8 cellular contexts compared by ENCODE assay signal in genomic region chr18:47151457-47151856, GRCh38. TPM values are rescaled to one million over a fixed set of nuclear protein-coding genes. Genes with fewer than 3 reads are reported as not detected.
DNase-seq lines count a peak whose midpoint lies in the region; ATAC-seq and TF ChIP-seq lines count a peak whose summit lies in the region.

No MANE protein-coding gene starts in this region.

- H3K27ac ChIP-seq in OCI-LY3 (ENCODE audit: low read length) = no peak overlapping the region

- no peaks in the 10 kb centered on the region for H3K9me3 ChIP-seq in OCI-LY3 (ENCODE audit: insufficient read depth, low read length)

- peak overlapping the region; percentile 99 for H3K27ac Mint-ChIP-seq in endothelial cell (ENCODE audit: unreplicated experiment)

- DNase-seq in NCI-H2107 treated with DMSO at 0.1 percent for 48 hours (lab: John Stamatoyannopoulos, UW; ENCODE audit: unreplicated experiment) (peak; percentile 19), NCI-H2107 (lab: John Stamatoyannopoulos, UW) (no peak), endothelial cell (ENCODE audit: low spot score) (no peak), skeletal muscle cell (ENCODE audit: low read depth) (no peak), NOMO-1 (lab: John Stamatoyannopoulos, UW; ENCODE audit: unreplicated experiment in 2 of 2) (no peak)

- peaks cover 12% of the 10 kb centered on the region for H3K27me3 Mint-ChIP-seq in endothelial cell (ENCODE audit: unreplicated experiment)

- TF ChIP-seq CTCF in OCI-LY3 (IDR thresholded peaks at IDR 0.05; ENCODE audit: low read depth, low read length) (no peak), endothelial cell (IDR thresholded peaks at IDR 0.05; ENCODE audit: unreplicated experiment) (no peak)

- peaks cover 30% of the 10 kb centered on the region for H3K4me1 Mint-ChIP-seq in endothelial cell (ENCODE audit: unreplicated experiment)

- peak overlapping the region; percentile 89 for H3K9ac ChIP-seq in OCI-LY3 (ENCODE audit: low read length)

- no peaks in the 10 kb centered on the region for H3K27me3 ChIP-seq in OCI-LY3 (ENCODE audit: low read depth, low read length)

- H3K4me1 ChIP-seq in OCI-LY3 (ENCODE audit: low read length) = peaks cover 20% of the 10 kb centered on the region

- H3K36me3 ChIP-seq in OCI-LY3 (replicated peaks; ENCODE audit: low read depth, low read length) = peaks cover 25% of the 10 kb centered on the region

- no peak overlapping the region for H2AFZ ChIP-seq in OCI-LY3 (ENCODE audit: low read depth, low read length)

- H3K36me3 Mint-ChIP-seq in endothelial cell (ENCODE audit: low read depth, unreplicated experiment) = peaks cover 3% of the 10 kb centered on the region

- peaks cover under 1% of the 10 kb centered on the region; the same call in 1 of the 2 replicates for H4K20me1 ChIP-seq in OCI-LY3 (ENCODE audit: insufficient read depth, low read length)

- ATAC-seq in HG03159 (IDR thresholded peaks at IDR 0.05; ENCODE audit: unreplicated experiment) (no peak), HG02759 (IDR thresholded peaks at IDR 0.05; ENCODE audit: unreplicated experiment) (no peak)

- peak overlapping the region; percentile 97 for H3K4me2 ChIP-seq in OCI-LY3 (ENCODE audit: low read length)

- H3K4me3 ChIP-seq in OCI-LY3 (ENCODE audit: low read length) = peak overlapping the region; percentile 81
- H3K4me3 ChIP-seq in skeletal muscle cell (ENCODE audit: low read depth, low read length) = peak overlapping the region; percentile 80

- peak overlapping the region; percentile 97 for H3K4me3 Mint-ChIP-seq in endothelial cell (ENCODE audit: unreplicated experiment)

- no peaks in the 10 kb centered on the region for H3K9me3 Mint-ChIP-seq in endothelial cell (ENCODE audit: unreplicated experiment)

- peaks cover 39% of the 10 kb centered on the region for H3K79me2 ChIP-seq in OCI-LY3 (ENCODE audit: low read length)

RNA-seq across cellular contexts. Expression of gene HDHD2, which starts 1.2 kb away (rescaled TPM):
- total RNA-seq in endothelial cell (ENCODE audit: unreplicated experiment) = 26.0 TPM

RNA-seq across cellular contexts. Expression of gene IER3IP1, which starts 24.7 kb away (rescaled TPM):
- total RNA-seq in endothelial cell (ENCODE audit: unreplicated experiment) = 16.0 TPM
